15 cellular contexts compared by ENCODE assay signal in genomic region chr12:54140958-54141388, GRCh38. TPM values are rescaled to one million over a fixed set of nuclear protein-coding genes. Genes with fewer than 3 reads are reported as not detected.
A peak's percentile ranks its signal among the peaks of the same experiment; 100 is the strongest.
DNase-seq lines count a peak whose midpoint lies in the region; ATAC-seq and TF ChIP-seq lines count a peak whose summit lies in the region.
"Had no signal": no experiment of that assay in that cellular context is flagged by ENCODE, and none has a peak within 500 bp of the region (broad histone marks: within the 10 kb centered on the region; RNA-seq: fewer than 3 reads in every experiment).

No MANE protein-coding gene starts in this region.

- peak overlapping the region; percentile 41 for H3K4me2 ChIP-seq in hepatocyte

- CTCF ChIA-PET in Caco-2 (lab: Charles Lee), result interaction anchor here (0.7 to 1.5 kb wide), 2 partner anchors 51 to 73 kb away, joined by 3 read pairs; no protein-coding TSS in a partner anchor

- H3K27ac ChIP-seq in ascending aorta (peak overlapping the region; percentile 82 to 88), hepatocyte (peak overlapping the region; percentile 69)
- H3K27ac ChIP-seq: HL-60 had no signal

- H3K9me3 ChIP-seq in Caco-2 (no peaks in the 10 kb centered on the region), ascending aorta (no peaks in the 10 kb centered on the region), hepatocyte (ENCODE audit: low read depth) (no peaks in the 10 kb centered on the region)

- H3K79me2 ChIP-seq in hepatocyte, result no peaks in the 10 kb centered on the region

- H3K4me3 Mint-ChIP-seq in Caco-2 (ENCODE audit: unreplicated experiment), result no peak overlapping the region
- no peak overlapping the region for H3K4me3 Mint-ChIP-seq in stimulated activated effector memory CD8-positive, alpha-beta T cell treated with anti-CD3 and anti-CD28 coated beads, Interleukin-12 subunit alpha, Interleukin-12 subunit beta, amount 100 ng/mL, for 72 hours
- H3K4me3 Mint-ChIP-seq: activated T-cell treated with anti-CD3 and anti-CD28 coated beads, Interleukin-2, amount 50 U/mL, for 4 hours had no signal

- H3K36me3 Mint-ChIP-seq in Caco-2 (ENCODE audit: insufficient read depth, unreplicated experiment), result no peaks in the 10 kb centered on the region
- no peaks in the 10 kb centered on the region for H3K36me3 Mint-ChIP-seq in stimulated activated effector memory CD8-positive, alpha-beta T cell treated with anti-CD3 and anti-CD28 coated beads, Interleukin-12 subunit alpha, Interleukin-12 subunit beta, amount 100 ng/mL, for 72 hours

- H4K20me1 ChIP-seq in hepatocyte (ENCODE audit: insufficient read depth, poor library complexity, severe bottlenecking), result no peaks in the 10 kb centered on the region

- intact Hi-C loops in Caco-2 (cut with micrococcal nuclease; ENCODE audit: unreplicated experiment), result no loop called here
- intact Hi-C loops in ascending aorta (cut with DNase I), result loop anchor here (2.0 to 5.0 kb wide), 3 partner anchors 14 to 124 kb away; partner anchors contain the start of gene HOXC5
- intact Hi-C loops in sciatic nerve (cut with DNase I), result no loop called here

- H3K4me1 ChIP-seq in Caco-2, result peaks cover 51% of the 10 kb centered on the region
- H3K4me1 ChIP-seq in ascending aorta, result peaks cover 4 to 19% of the 10 kb centered on the region in 2 donors
- peaks cover 28% of the 10 kb centered on the region for H3K4me1 ChIP-seq in hepatocyte (ENCODE audit: insufficient read depth)

- no TSS peak for BruUV-seq in Caco-2 (replicated peaks; lab: Mats Ljungman, UMichigan)

- peak; percentile 85 for ATAC-seq in sciatic nerve
- no peak for ATAC-seq in stimulated activated effector memory CD8-positive, alpha-beta T cell treated with anti-CD3 and anti-CD28 coated beads, Interleukin-12 subunit alpha, Interleukin-12 subunit beta, amount 100 ng/mL, for 72 hours
- ATAC-seq: activated T-cell treated with anti-CD3 and anti-CD28 coated beads, Interleukin-2, amount 50 U/mL, for 4 hours had no signal

- H3K9me3 Mint-ChIP-seq in Caco-2 (ENCODE audit: unreplicated experiment), result no peaks in the 10 kb centered on the region
- no peaks in the 10 kb centered on the region for H3K9me3 Mint-ChIP-seq in stimulated activated effector memory CD8-positive, alpha-beta T cell treated with anti-CD3 and anti-CD28 coated beads, Interleukin-12 subunit alpha, Interleukin-12 subunit beta, amount 100 ng/mL, for 72 hours
- H3K9me3 Mint-ChIP-seq: activated T-cell treated with anti-CD3 and anti-CD28 coated beads, Interleukin-2, amount 50 U/mL, for 4 hours had no signal

- 32% methylated on average over 8 of the region's 9 CpGs for WGBS in hepatocyte (ENCODE audit: low lambda C conversion rate, missing lambda C conversion rate)

- H3K27ac Mint-ChIP-seq in Caco-2 (ENCODE audit: unreplicated experiment), result no peak overlapping the region
- no peak overlapping the region for H3K27ac Mint-ChIP-seq in stimulated activated effector memory CD8-positive, alpha-beta T cell treated with anti-CD3 and anti-CD28 coated beads, Interleukin-12 subunit alpha, Interleukin-12 subunit beta, amount 100 ng/mL, for 72 hours

- DNase-seq in Caco-2 (peak; percentile 31 to 74), ascending aorta (ENCODE audit: low spot score in 2 of 2) (peak in 1 of 2 donors; percentile 87), hepatocyte (ENCODE audit: low spot score) (peak; percentile 54), sciatic nerve (ENCODE audit: low spot score) (peak; percentile 76), cortex of kidney (lab: John Stamatoyannopoulos, UW) (no peak), cerebellar nuclear complex (lab: John Stamatoyannopoulos, UW) (no peak), NCI-H2107 treated with DMSO at 0.1 percent for 48 hours (lab: John Stamatoyannopoulos, UW; ENCODE audit: unreplicated experiment) (no peak)
- no peak for DNase-seq in stimulated activated effector memory CD8-positive, alpha-beta T cell treated with anti-CD3 and anti-CD28 coated beads, Interleukin-12 subunit alpha, Interleukin-12 subunit beta, amount 100 ng/mL, for 72 hours (ENCODE audit: low spot score in 2 of 2)
- DNase-seq: activated CD4-positive, CD25-positive, alpha-beta regulatory T cell; activated T-cell treated with anti-CD3 and anti-CD28 coated beads, Interleukin-2, amount 50 U/mL, for 4 hours; erythroblast; MM.1S; NCI-H2227 treated with DMSO at 0.1 percent for 48 hours; SIG-M5 had no signal

- no peaks in the 10 kb centered on the region for H3K36me3 ChIP-seq in Caco-2 (ENCODE audit: control insufficient read depth, insufficient read depth, low read length)
- H3K36me3 ChIP-seq in ascending aorta, result no peaks in the 10 kb centered on the region
- H3K36me3 ChIP-seq in hepatocyte (replicated peaks; ENCODE audit: insufficient read depth, low read depth), result no peaks in the 10 kb centered on the region

- TF ChIP-seq CTCF in Caco-2 (IDR thresholded peaks at IDR 0.05; ENCODE audit: insufficient read depth in 1 of 2, low read depth in 1 of 2, low read length in 1 of 2, severe bottlenecking in 1 of 2, unreplicated experiment in 1 of 2) (no peak), ascending aorta (IDR thresholded peaks at IDR 0.05) (no peak), hepatocyte (IDR thresholded peaks at IDR 0.05; ENCODE audit: poor library complexity) (no peak)

- H3K27me3 Mint-ChIP-seq in Caco-2 (ENCODE audit: insufficient read depth, unreplicated experiment), result no peaks in the 10 kb centered on the region

- H2AFZ ChIP-seq in hepatocyte, result no peak overlapping the region

- H3K9me2 ChIP-seq in hepatocyte (replicated peaks; ENCODE audit: insufficient read depth), result no peaks in the 10 kb centered on the region

- H3K4me1 Mint-ChIP-seq in Caco-2 (ENCODE audit: low read depth, unreplicated experiment), result peaks cover 38% of the 10 kb centered on the region
- no peaks in the 10 kb centered on the region for H3K4me1 Mint-ChIP-seq in stimulated activated effector memory CD8-positive, alpha-beta T cell treated with anti-CD3 and anti-CD28 coated beads, Interleukin-12 subunit alpha, Interleukin-12 subunit beta, amount 100 ng/mL, for 72 hours

- H3K4me3 ChIP-seq in Caco-2 (ENCODE audit: low read depth, low read length), result no peak overlapping the region
- peak overlapping the region in 1 of 2 donors; percentile 27 for H3K4me3 ChIP-seq in ascending aorta
- no peak overlapping the region for H3K4me3 ChIP-seq in hepatocyte

- POLR2A ChIA-PET in Caco-2 (lab: Charles Lee), result no interaction called here

- no peaks in the 10 kb centered on the region for H3K27me3 ChIP-seq in Caco-2 (replicated peaks; ENCODE audit: control insufficient read depth, insufficient read depth, low read length)
- H3K27me3 ChIP-seq in ascending aorta, result no peaks in the 10 kb centered on the region
- H3K27me3 ChIP-seq in hepatocyte, result no peaks in the 10 kb centered on the region

RNA-seq across cellular contexts. Expression of gene SMUG1, which starts 47.8 kb away (rescaled TPM):
- total RNA-seq in Caco-2 (2022), result 51.8 and 53.2 TPM in 2 replicates
- total RNA-seq in ascending aorta, result 21.9 TPM
- total RNA-seq in hepatocyte, result 54.3 and 59.1 TPM in 2 replicates
- 70.3 and 77.9 TPM in 2 replicates for polyA plus RNA-seq in hepatocyte
- 25.3 TPM for total RNA-seq in sciatic nerve

Comparison
In these comparisons a context has a peak if more than half of its experiments do, and no peak if none do; other contexts are left out.
1. DNase-seq: peak in Caco-2 (2 of 2), hepatocyte (single experiment) and sciatic nerve (single experiment); none in cortex of kidney (single experiment), cerebellar nuclear complex (0 of 2), NCI-H2107 treated with DMSO at 0.1 percent for 48 hours (single experiment) and stimulated activated effector memory CD8-positive, alpha-beta T cell treated with anti-CD3 and anti-CD28 coated beads, Interleukin-12 subunit alpha, Interleukin-12 subunit beta, amount 100 ng/mL, for 72 hours (0 of 2).